In genomic region chr6:44454198-44454597, GRCh38 we compare ENCODE assay signal across 18 cellular contexts.
DNase-seq lines count a peak whose midpoint lies in the region; ATAC-seq, FAIRE-seq and TF ChIP-seq lines count a peak whose summit lies in the region.
"Had no signal": no experiment of that assay in that cellular context is flagged by ENCODE, and none has a peak within 500 bp of the region (broad histone marks: within the 10 kb centered on the region; RNA-seq: fewer than 3 reads in every experiment).

No MANE protein-coding gene starts in this region.

- H3K4me3 Mint-ChIP-seq in activated CD4-positive, alpha-beta T cell treated with anti-CD3 and anti-CD28 coated beads, Interleukin-2, amount 10 ng/mL, durations not matched to agents 24 days and 14 days, result no peak overlapping the region

- H3K27me3 ChIP-seq in mammary epithelial cell (ENCODE audit: insufficient read depth, low read length) (no peaks in the 10 kb centered on the region), breast epithelium (no peaks in the 10 kb centered on the region), IMR-90 (ENCODE audit: control insufficient read depth, insufficient read depth, low read length) (no peaks in the 10 kb centered on the region), K562 (ENCODE audit: control insufficient read depth in 2 of 2, insufficient read depth in 2 of 2, low read length in 2 of 2) (peaks cover 0 to 3% of the 10 kb centered on the region in 2 experiments; a peak in 1 of 5 replicates), transverse colon (no peaks in the 10 kb centered on the region)
- H3K27me3 ChIP-seq: SJSA1 had no signal

- H3K14ac ChIP-seq in IMR-90 (replicated peaks; ENCODE audit: low read depth, low read length), result peak overlapping the region; percentile 19; the same call in 1 of the 2 replicates

- H3K9me3 Mint-ChIP-seq in activated CD4-positive, alpha-beta T cell treated with anti-CD3 and anti-CD28 coated beads, Interleukin-2, amount 10 ng/mL, durations not matched to agents 24 days and 14 days, result no peaks in the 10 kb centered on the region

- H4K5ac ChIP-seq in IMR-90 (ENCODE audit: low read depth, low read length), result no peak overlapping the region; the same call in 1 of the 2 replicates

- TF ChIP-seq POLR2A in breast epithelium (IDR thresholded peaks at IDR 0.05) (no peak), IMR-90 (IDR thresholded peaks at IDR 0.05; ENCODE audit: low read depth, low read length) (no peak), K562 (conservative IDR thresholded peaks at IDR 0.05) (no peak), transverse colon (IDR thresholded peaks at IDR 0.05) (no peak)

- no peak overlapping the region for H3K27ac Mint-ChIP-seq in activated CD4-positive, alpha-beta T cell treated with anti-CD3 and anti-CD28 coated beads, Interleukin-2, amount 10 ng/mL, durations not matched to agents 24 days and 14 days

- no peaks in the 10 kb centered on the region for H3K9me3 ChIP-seq in mammary epithelial cell (replicated peaks; ENCODE audit: insufficient read depth, low read length)
- H3K9me3 ChIP-seq in breast epithelium, result no peaks in the 10 kb centered on the region
- H3K9me3 ChIP-seq in IMR-90 (ENCODE audit: control insufficient read depth, insufficient read depth, low read length), result no peaks in the 10 kb centered on the region
- no peaks in the 10 kb centered on the region for H3K9me3 ChIP-seq in K562 (replicated peaks; ENCODE audit: control insufficient read depth, insufficient read depth, low read depth, low read length)
- H3K9me3 ChIP-seq in transverse colon, result no peaks in the 10 kb centered on the region
- H3K9me3 ChIP-seq: Caco-2, SJSA1 had no signal

- no peak for ATAC-seq in IMR-90 (ENCODE audit: low read depth)
- ATAC-seq in K562, result no peak

- no peak overlapping the region for H4K91ac ChIP-seq in IMR-90 (ENCODE audit: insufficient read depth, low read depth, low read length)

- H2BK15ac ChIP-seq in IMR-90 (ENCODE audit: low read depth, low read length), result no peak overlapping the region

- H2BK20ac ChIP-seq in IMR-90 (ENCODE audit: low read depth, low read length), result no peak overlapping the region; the same call in 1 of the 2 replicates

- WGBS in mammary epithelial cell (ENCODE audit: low coverage, missing lambda C conversion rate), result 71% methylated on average over 5 of the region's 5 CpGs
- WGBS in IMR-90 (ENCODE audit: extremely low coverage in 2 of 2, insufficient read length in 1 of 2), 2 experiments, result 100% methylated on average over 1 of the region's 5 CpGs; no CpG with 5 or more reads in 1 of the 2 experiments
- WGBS in K562 (ENCODE audit: insufficient coverage, low coverage, missing lambda C conversion rate), result 63% methylated on average over 5 of the region's 5 CpGs
- WGBS in transverse colon (ENCODE audit: low coverage in 1 of 2), 2 donors, result 75 to 82% methylated on average over 5 of the region's 5 CpGs

- peak overlapping the region; percentile 29; the same call in 1 of the 2 replicates for H2BK120ac ChIP-seq in IMR-90 (ENCODE audit: low read depth, low read length)

- no peak overlapping the region for H2AK5ac ChIP-seq in IMR-90 (ENCODE audit: low read depth, low read length)

- H3K9ac ChIP-seq in mammary epithelial cell (ENCODE audit: insufficient read depth, low read length) (no peak overlapping the region), IMR-90 (ENCODE audit: low read depth, low read length) (no peak overlapping the region), K562 (ENCODE audit: insufficient read depth in 1 of 2, low read depth in 2 of 2, low read length in 2 of 2) (no peak overlapping the region)

- TF ChIP-seq CTCF in mammary epithelial cell (conservative IDR thresholded peaks at IDR 0.05 in 1 of 2, IDR thresholded peaks at IDR 0.05 in 1 of 2; ENCODE audit: extremely low read depth in 1 of 2, insufficient read depth in 1 of 2, low read depth in 1 of 2, low read length in 2 of 2) (no peak), breast epithelium (IDR thresholded peaks at IDR 0.05) (no peak), IMR-90 (conservative IDR thresholded peaks at IDR 0.05; ENCODE audit: low read depth, low read length) (no peak), K562 (IDR thresholded peaks at IDR 0.05 in 2 of 3, conservative IDR thresholded peaks at IDR 0.05 in 1 of 3; ENCODE audit: insufficient read depth in 2 of 3, low read depth in 1 of 3, low read length in 3 of 3) (no peak), transverse colon (IDR thresholded peaks at IDR 0.05) (no peak)

- BruUV-seq in mammary epithelial cell (replicated peaks; lab: Mats Ljungman, UMichigan) (no TSS peak), IMR-90 (replicated peaks; lab: Mats Ljungman, UMichigan) (no TSS peak), K562 (replicated peaks; lab: Mats Ljungman, UMichigan) (no TSS peak)

- peaks cover 27% of the 10 kb centered on the region for H3K4me1 ChIP-seq in mammary epithelial cell (ENCODE audit: insufficient read depth, low read length)
- no peaks in the 10 kb centered on the region for H3K4me1 ChIP-seq in breast epithelium
- H3K4me1 ChIP-seq in IMR-90 (ENCODE audit: control insufficient read depth, insufficient read depth, low read length), result peaks cover 17% of the 10 kb centered on the region
- H3K4me1 ChIP-seq in K562 (replicated peaks in 1 of 2; ENCODE audit: control insufficient read depth in 2 of 2, insufficient read depth in 2 of 2, low read length in 2 of 2), result peaks cover 8 to 18% of the 10 kb centered on the region in 2 experiments; a peak in 4 of 5 replicates
- peaks cover 4 to 12% (median 7%) of the 10 kb centered on the region in 4 donors for H3K4me1 ChIP-seq in transverse colon
- H3K4me1 ChIP-seq: Caco-2 had no signal

- dilution Hi-C loops in mammary epithelial cell (cut with HindIII; ENCODE audit: low sequenced_read_pairs), result no loop called here
- dilution Hi-C loops in IMR-90 (cut with HindIII; ENCODE audit: low sequenced_read_pairs, unreplicated experiment), result no loop called here

- CTCF ChIA-PET in mammary epithelial cell (lab: Charles Lee; ENCODE audit: low non-redundant PET) (no interaction called here), IMR-90 (lab: Yijun Ruan, JAX) (no interaction called here), K562 (lab: Yijun Ruan, JAX; ENCODE audit: low intra/inter-chr PET ratio) (interaction anchor here (0.6 kb wide), 1 partner anchor 23 kb away, joined by 3 read pairs; no protein-coding TSS in a partner anchor)

- H3K4ac ChIP-seq in IMR-90 (ENCODE audit: low read depth, low read length), result no peak overlapping the region

- no peak overlapping the region for H3K4me3 ChIP-seq in mammary epithelial cell (replicated peaks in 1 of 3; ENCODE audit: insufficient read depth in 1 of 3, low read depth in 2 of 3, low read length in 3 of 3)
- H3K4me3 ChIP-seq in breast epithelium, result no peak overlapping the region
- H3K4me3 ChIP-seq in IMR-90 (ENCODE audit: insufficient read depth, low read depth, low read length), result no peak overlapping the region
- no peak overlapping the region for H3K4me3 ChIP-seq in K562
- H3K4me3 ChIP-seq in transverse colon, result no peak overlapping the region
- H3K4me3 ChIP-seq: PC-9, SJSA1 had no signal

- H4K20me1 ChIP-seq in mammary epithelial cell (ENCODE audit: insufficient read depth, low read length) (no peaks in the 10 kb centered on the region), IMR-90 (ENCODE audit: insufficient read depth, low read length) (no peaks in the 10 kb centered on the region), K562 (replicated peaks; ENCODE audit: control insufficient read depth, insufficient read depth, low read length) (no peaks in the 10 kb centered on the region)

- H3K4me1 Mint-ChIP-seq in activated CD4-positive, alpha-beta T cell treated with anti-CD3 and anti-CD28 coated beads, Interleukin-2, amount 10 ng/mL, durations not matched to agents 24 days and 14 days, result no peaks in the 10 kb centered on the region

- peak overlapping the region; percentile 33; the same call in 1 of the 2 replicates for H3K18ac ChIP-seq in IMR-90 (ENCODE audit: low read depth, low read length)

- no peak overlapping the region for H2AFZ ChIP-seq in mammary epithelial cell (ENCODE audit: low read depth, low read length)
- H2AFZ ChIP-seq in IMR-90 (replicated peaks; ENCODE audit: low read length, poor library complexity), result no peak overlapping the region
- H2AFZ ChIP-seq in K562 (ENCODE audit: low read depth, low read length), result no peak overlapping the region
- H2AFZ ChIP-seq: PC-9 had no signal

- no peak for DNase-seq in mammary epithelial cell
- DNase-seq in breast epithelium (ENCODE audit: low spot score in 2 of 2), result no peak
- DNase-seq in IMR-90, result peak; percentile 35
- DNase-seq in K562 (ENCODE audit: extremely low read depth in 1 of 4, low spot score in 3 of 4), result no peak
- DNase-seq in NCI-H345 (lab: John Stamatoyannopoulos, UW), result no peak
- DNase-seq in activated CD4-positive, alpha-beta T cell treated with anti-CD3 and anti-CD28 coated beads, Interleukin-2, amount 10 ng/mL, durations not matched to agents 24 days and 14 days, result no peak
- DNase-seq in transverse colon, result no peak
- DNase-seq: Caco-2, EL, KBM-7, MV-4-11, NCI-H1417 treated with DMSO at 0.1 percent for 48 hours, NCI-H1930, NCI-H510A, NCI-H774, PC-9 had no signal

- H3K79me1 ChIP-seq in IMR-90 (ENCODE audit: low read depth in 1 of 2, low read length in 2 of 2), result 0 out of 4 replicates have a peak, but pooled peaks cover 0 to 5% of the 10 kb centered on the region in 2 experiments

- intact Hi-C loops in mammary epithelial cell (cut with micrococcal nuclease), result no loop called here
- intact Hi-C loops in breast epithelium (cut with DNase I; ENCODE audit: low total_unique reads), result no loop called here
- intact Hi-C loops in IMR-90 (cut with micrococcal nuclease), result no loop called here
- intact Hi-C loops in K562 (cut with micrococcal nuclease), result no loop called here
- intact Hi-C loops in activated CD4-positive, alpha-beta T cell treated with anti-CD3 and anti-CD28 coated beads, Interleukin-2, amount 10 ng/mL, durations not matched to agents 24 days and 14 days (cut with micrococcal nuclease), result no loop called here
- intact Hi-C loops in transverse colon (cut with DNase I; ENCODE audit: low total_unique reads), result no loop called here

- H3K36me3 Mint-ChIP-seq in activated CD4-positive, alpha-beta T cell treated with anti-CD3 and anti-CD28 coated beads, Interleukin-2, amount 10 ng/mL, durations not matched to agents 24 days and 14 days (ENCODE audit: low read depth), result peaks cover 6% of the 10 kb centered on the region

- no peaks in the 10 kb centered on the region for H3K27me3 Mint-ChIP-seq in activated CD4-positive, alpha-beta T cell treated with anti-CD3 and anti-CD28 coated beads, Interleukin-2, amount 10 ng/mL, durations not matched to agents 24 days and 14 days

- H3K23ac ChIP-seq in IMR-90 (ENCODE audit: low read depth, low read length), result no peak overlapping the region

- H3K9me1 ChIP-seq in IMR-90 (ENCODE audit: insufficient read depth, low read length) (peaks cover 13% of the 10 kb centered on the region), K562 (ENCODE audit: control insufficient read depth, insufficient read depth, low read length) (no peaks in the 10 kb centered on the region)

- peak; percentile 11 for FAIRE-seq in K562 (lab: Jason Lieb, UNC)
- FAIRE-seq: GM19239 had no signal

- POLR2A ChIA-PET in IMR-90 (lab: Charles Lee; ENCODE audit: unreplicated experiment), result no interaction called here
- POLR2A ChIA-PET in K562 (lab: Yijun Ruan, JAX), result interaction anchor here (0.7 to 1.1 kb wide), 3 partner anchors 8 to 11 kb away, joined by 3 read pairs; no protein-coding TSS in a partner anchor

- no peak for TF ChIP-seq RAD21 in IMR-90 (IDR thresholded peaks at IDR 0.05; ENCODE audit: low read length)
- no peak for TF ChIP-seq RAD21 in K562 (CRISPR knock-in tag; conservative IDR thresholded peaks at IDR 0.05 in 1 of 2, IDR thresholded peaks at IDR 0.05 in 1 of 2)

- no peaks in the 10 kb centered on the region for H3K36me3 ChIP-seq in mammary epithelial cell (ENCODE audit: insufficient read depth, low read length)
- no peaks in the 10 kb centered on the region for H3K36me3 ChIP-seq in breast epithelium
- H3K36me3 ChIP-seq in IMR-90 (ENCODE audit: control insufficient read depth, insufficient read depth, low read length), result peaks cover 4% of the 10 kb centered on the region; the same call in 1 of the 2 replicates
- H3K36me3 ChIP-seq in K562 (ENCODE audit: control insufficient read depth, insufficient read depth, low read length), result peaks cover 10% of the 10 kb centered on the region; the same call in 1 of the 3 replicates
- peaks cover 0 to 5% (median 0%) of the 10 kb centered on the region in 4 donors for H3K36me3 ChIP-seq in transverse colon

- TF ChIP-seq EP300 in K562 (IDR thresholded peaks at IDR 0.05; ENCODE audit: low read length) (no peak), transverse colon (IDR thresholded peaks at IDR 0.05; ENCODE audit: low read depth) (no peak)

- no peak overlapping the region for H3K56ac ChIP-seq in IMR-90 (ENCODE audit: extremely low read depth, insufficient read depth, low read length)

- H3K27ac ChIP-seq in mammary epithelial cell (ENCODE audit: insufficient read depth, low read depth, low read length), result peak overlapping the region; percentile 62
- no peak overlapping the region for H3K27ac ChIP-seq in breast epithelium
- no peak overlapping the region for H3K27ac ChIP-seq in IMR-90 (ENCODE audit: insufficient read depth, low read length)
- H3K27ac ChIP-seq in K562 (ENCODE audit: extremely low read depth, low read depth, low read length), result no peak overlapping the region
- H3K27ac ChIP-seq in transverse colon, result no peak overlapping the region
- H3K27ac ChIP-seq: PC-9, SJSA1 had no signal

- no peak overlapping the region for H4K8ac ChIP-seq in IMR-90 (ENCODE audit: low read depth in 2 of 2, low read length in 2 of 2)

- no peak overlapping the region for H2AK9ac ChIP-seq in IMR-90 (replicated peaks; ENCODE audit: low read depth, low read length, poor library complexity)

- H2BK5ac ChIP-seq in IMR-90 (ENCODE audit: low read depth, low read length, poor library complexity, severe bottlenecking), result no peak overlapping the region

- in situ Hi-C loops in mammary epithelial cell (cut with MboI; ENCODE audit: low sequenced_read_pairs in 2 of 2), result no loop called here
- in situ Hi-C loops in IMR-90 (cut with MboI; ENCODE audit: low sequenced_read_pairs), result no loop called here
- in situ Hi-C loops in K562 (cut with MboI), result no loop called here
- in situ Hi-C loops in transverse colon (cut with MboI; ENCODE audit: low pct_ligation_motif_present in 1 of 4, low pct_unique_long_range_greater_than_20kb in 1 of 4, low sequenced_read_pairs in 3 of 4), result no loop called here

- H3K4me2 ChIP-seq in mammary epithelial cell (ENCODE audit: insufficient read depth, low read depth, low read length), result no peak overlapping the region
- H3K4me2 ChIP-seq in IMR-90 (ENCODE audit: low read depth, low read length), result no peak overlapping the region
- H3K4me2 ChIP-seq in K562 (ENCODE audit: insufficient read depth, low read length), result no peak overlapping the region
- H3K4me2 ChIP-seq: PC-9 had no signal

- no peaks in the 10 kb centered on the region for H3K79me2 ChIP-seq in mammary epithelial cell (ENCODE audit: insufficient read depth, low read length)
- no peaks in the 10 kb centered on the region for H3K79me2 ChIP-seq in K562 (ENCODE audit: control insufficient read depth, insufficient read depth, low read length)
